8 cellular contexts compared by ENCODE assay signal in the genomic region with DNA sequence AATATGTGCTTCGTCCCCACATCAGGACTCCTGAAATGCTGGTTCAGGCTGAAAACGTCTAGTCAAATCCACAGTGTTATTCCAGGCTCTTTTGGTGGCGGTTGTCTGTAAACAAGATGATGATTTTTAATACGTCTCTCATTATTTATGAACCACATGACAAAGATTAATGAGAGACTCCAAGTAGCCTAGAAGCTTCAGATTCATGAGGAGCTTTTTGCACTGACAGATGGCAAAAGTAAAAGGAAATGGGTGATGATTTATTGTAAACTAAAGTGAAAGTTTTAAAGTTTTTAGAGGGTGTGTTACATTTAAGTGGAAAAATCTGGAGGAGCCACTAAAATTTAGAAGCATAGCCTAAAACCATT.
DNase-seq lines count a peak whose midpoint lies in the region; ATAC-seq and FAIRE-seq lines count a peak whose summit lies in the region.

No MANE protein-coding gene starts in this region.

- peak overlapping the region; percentile 87 for H3K4me3 Mint-ChIP-seq in activated CD8-positive, alpha-beta T cell treated with anti-CD3 and anti-CD28 coated beads, Interleukin-2, amount 10 ng/mL, durations not matched to agents 7 days and 5 days

- no peaks in the 10 kb centered on the region for H3K36me3 ChIP-seq in stomach smooth muscle (ENCODE audit: control insufficient read depth in 2 of 2, insufficient read depth in 2 of 2, low read length in 2 of 2)

- peaks cover 37% of the 10 kb centered on the region for H3K4me1 Mint-ChIP-seq in activated CD8-positive, alpha-beta T cell treated with anti-CD3 and anti-CD28 coated beads, Interleukin-2, amount 10 ng/mL, durations not matched to agents 7 days and 5 days (ENCODE audit: low read depth)

- H3K27me3 Mint-ChIP-seq in activated CD8-positive, alpha-beta T cell treated with anti-CD3 and anti-CD28 coated beads, Interleukin-2, amount 10 ng/mL, durations not matched to agents 7 days and 5 days (ENCODE audit: low read depth) = no peaks in the 10 kb centered on the region

- H3K27ac Mint-ChIP-seq in activated CD8-positive, alpha-beta T cell treated with anti-CD3 and anti-CD28 coated beads, Interleukin-2, amount 10 ng/mL, durations not matched to agents 7 days and 5 days = peak overlapping the region; percentile 94

- POLR2A ChIA-PET in activated CD8-positive, alpha-beta T cell treated with anti-CD3 and anti-CD28 coated beads, Interleukin-2, amount 10 ng/mL, durations not matched to agents 7 days and 5 days (lab: Charles Lee) = interaction anchor here (0.8 to 1.2 kb wide), 3 partner anchors 62 to 990 kb away, joined by 3 to 5 read pairs (median 4); partner anchors contain the start of gene DZIP3

- DNase-seq in NCI-H446 treated with DMSO at 0.1 percent for 48 hours (lab: John Stamatoyannopoulos, UW) (peak; percentile 2), NCI-H446 (lab: John Stamatoyannopoulos, UW) (no peak), T1000 (lab: John Stamatoyannopoulos, UW) (no peak), NCI-H1436 treated with DMSO at 0.1 percent for 48 hours (lab: John Stamatoyannopoulos, UW) (no peak)
- DNase-seq in activated CD8-positive, alpha-beta T cell treated with anti-CD3 and anti-CD28 coated beads, Interleukin-2, amount 10 ng/mL, durations not matched to agents 7 days and 5 days = no peak

- peak overlapping the region; percentile 54 to 65 for H3K4me3 ChIP-seq in stomach smooth muscle (ENCODE audit: low read length in 2 of 2)

- peak overlapping the region; percentile 46 for H3K27ac ChIP-seq in stomach smooth muscle (ENCODE audit: low read length)

- no peaks in the 10 kb centered on the region for H3K9me3 ChIP-seq in stomach smooth muscle (ENCODE audit: control insufficient read depth in 2 of 2, low read length in 2 of 2)

- peaks cover 5% of the 10 kb centered on the region for H3K4me1 ChIP-seq in stomach smooth muscle (ENCODE audit: control insufficient read depth, insufficient read depth, low read length)

- H3K9ac ChIP-seq in stomach smooth muscle (ENCODE audit: low read length in 2 of 2) = peak overlapping the region; percentile 60 to 66

- no peak for ATAC-seq in activated CD8-positive, alpha-beta T cell treated with anti-CD3 and anti-CD28 coated beads, Interleukin-2, amount 10 ng/mL, durations not matched to agents 7 days and 5 days
- no peak for ATAC-seq in GM19324 (IDR thresholded peaks at IDR 0.05; ENCODE audit: low FRiP score, unreplicated experiment)

- H3K36me3 Mint-ChIP-seq in activated CD8-positive, alpha-beta T cell treated with anti-CD3 and anti-CD28 coated beads, Interleukin-2, amount 10 ng/mL, durations not matched to agents 7 days and 5 days (ENCODE audit: low read depth) = peaks cover 5% of the 10 kb centered on the region

- FAIRE-seq in islet of Langerhans (lab: Jason Lieb, UNC) = peak; percentile 36

- CTCF ChIA-PET in activated CD8-positive, alpha-beta T cell treated with anti-CD3 and anti-CD28 coated beads, Interleukin-2, amount 10 ng/mL, durations not matched to agents 7 days and 5 days (lab: Charles Lee) = interaction anchor here (0.7 to 2.3 kb wide), 14 partner anchors 9 to 152 kb away, joined by 3 to 10 read pairs (median 4); no protein-coding TSS in a partner anchor

- H3K9me3 Mint-ChIP-seq in activated CD8-positive, alpha-beta T cell treated with anti-CD3 and anti-CD28 coated beads, Interleukin-2, amount 10 ng/mL, durations not matched to agents 7 days and 5 days (ENCODE audit: insufficient read depth) = no peaks in the 10 kb centered on the region

- no peaks in the 10 kb centered on the region for H3K27me3 ChIP-seq in stomach smooth muscle (ENCODE audit: control insufficient read depth in 1 of 2, insufficient read depth in 2 of 2, low read length in 2 of 2)
